36 cellular contexts compared by ENCODE assay signal in the genomic region with DNA sequence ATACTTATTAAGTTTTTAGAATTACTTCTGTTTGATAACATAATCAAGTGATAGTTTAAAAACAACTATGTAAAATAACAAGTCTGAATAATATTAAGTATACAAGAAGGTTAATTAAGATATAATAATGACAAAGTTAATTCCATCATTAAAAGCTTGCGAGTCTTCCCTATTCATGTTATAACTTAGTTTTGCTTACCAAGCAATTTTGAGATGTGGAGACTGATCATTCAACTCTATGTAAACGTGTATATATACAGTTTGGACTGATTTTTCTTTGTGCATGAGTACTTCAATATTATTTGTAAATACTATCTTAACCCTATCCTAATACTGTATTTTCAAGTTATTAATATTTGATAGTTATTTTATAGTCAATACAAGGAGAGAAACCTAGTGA.
"Had no signal": no experiment of that assay in that cellular context is flagged by ENCODE, and none has a peak within 500 bp of the region (broad histone marks: within the 10 kb centered on the region; RNA-seq: fewer than 3 reads in every experiment).

No MANE protein-coding gene starts in this region.

- H3K27me3 Mint-ChIP-seq: activated B cell treated with CpG ODN at 0.5 μM for 24 hours; activated CD4-positive, alpha-beta memory T cell treated with anti-CD3 and anti-CD28 coated beads for 36 hours; activated CD4-positive, alpha-beta T cell treated with anti-CD3 and anti-CD28 coated beads, Interleukin-2, amount 10 ng/mL, durations not matched to agents 24 days and 14 days; activated CD8-positive, alpha-beta T cell treated with anti-CD3 and anti-CD28 coated beads for 36 hours; activated naive CD8-positive, alpha-beta T cell treated with anti-CD3 and anti-CD28 coated beads, Interleukin-2, amount 10 ng/mL, durations not matched to agents 7 days and 5 days; activated naive CD8-positive, alpha-beta T cell treated with anti-CD3 and anti-CD28 coated beads, Interleukin-2, amount 50 U/mL, for 24 hours; activated T-helper 17 cell treated with anti-CD3 and anti-CD28 coated beads, Interleukin-2, amount 50 U/mL, for 72 hours had no signal

- DNase-seq: activated B cell treated with CpG ODN at 0.5 μM for 24 hours; activated CD4-positive, alpha-beta memory T cell treated with anti-CD3 and anti-CD28 coated beads for 36 hours; activated CD4-positive, alpha-beta T cell treated with anti-CD3 and anti-CD28 coated beads for 4 hours; activated CD4-positive, alpha-beta T cell treated with anti-CD3 and anti-CD28 coated beads, Interleukin-2, amount 10 ng/mL, durations not matched to agents 24 days and 14 days; activated CD4-positive, alpha-beta T cell treated with anti-CD3 and anti-CD28 coated beads, Interleukin-2, amount 50 U/mL, for 1 hour; activated CD4-positive, alpha-beta T cell treated with anti-CD3 and anti-CD28 coated beads, Interleukin-2, amount 50 U/mL, for 4 hours; activated CD4-positive, CD25-positive, alpha-beta regulatory T cell treated with anti-CD3 and anti-CD28 coated beads, Interleukin-2, amount 50 U/mL, for 72 hours; activated CD8-positive, alpha-beta memory T cell treated with anti-CD3 and anti-CD28 coated beads, Interleukin-2, amount 50 U/mL, for 4 hours; activated CD8-positive, alpha-beta T cell treated with anti-CD3 and anti-CD28 coated beads for 36 hours; activated effector memory CD4-positive, alpha-beta T cell treated with anti-CD3 and anti-CD28 coated beads, Interleukin-2, amount 50 U/mL, for 16 hours; activated gamma-delta T cell treated with Interleukin-2 at 50 U/mL for 16 hours; activated naive CD4-positive, alpha-beta T cell; activated naive CD4-positive, alpha-beta T cell treated with anti-CD3 and anti-CD28 coated beads for 36 hours; activated naive CD4-positive, alpha-beta T cell treated with anti-CD3 and anti-CD28 coated beads, Interleukin-2, amount 50 U/mL, for 16 hours; activated naive CD8-positive, alpha-beta T cell treated with anti-CD3 and anti-CD28 coated beads, Interleukin-2, amount 10 ng/mL, durations not matched to agents 7 days and 5 days; activated naive CD8-positive, alpha-beta T cell treated with anti-CD3 and anti-CD28 coated beads, Interleukin-2, amount 50 U/mL, for 24 hours; activated T-cell treated with anti-CD3 and anti-CD28 coated beads for 4 hours; activated T-cell treated with anti-CD3 and anti-CD28 coated beads, Interleukin-2, amount 50 U/mL, for 1 hour; activated T-cell treated with anti-CD3 and anti-CD28 coated beads, Interleukin-2, amount 50 U/mL, for 4 hours; activated T-cell treated with anti-CD3 and anti-CD28 coated beads, Interleukin-2, amount 50 U/mL, for 72 hours; amygdala; anterior cingulate cortex; body of pancreas; brain microvascular endothelial cell; central memory CD4-positive, alpha-beta T cell; T-helper 2 cell; T-helper 9 cell had no signal

- H3K4me1 Mint-ChIP-seq: activated B cell treated with CpG ODN at 0.5 μM for 24 hours; activated CD4-positive, alpha-beta T cell treated with anti-CD3 and anti-CD28 coated beads, Interleukin-2, amount 10 ng/mL, durations not matched to agents 24 days and 14 days; activated naive CD8-positive, alpha-beta T cell treated with anti-CD3 and anti-CD28 coated beads, Interleukin-2, amount 10 ng/mL, durations not matched to agents 7 days and 5 days; activated naive CD8-positive, alpha-beta T cell treated with anti-CD3 and anti-CD28 coated beads, Interleukin-2, amount 50 U/mL, for 24 hours; activated T-helper 17 cell treated with anti-CD3 and anti-CD28 coated beads, Interleukin-2, amount 50 U/mL, for 72 hours had no signal

- H3K27ac Mint-ChIP-seq: activated B cell treated with CpG ODN at 0.5 μM for 24 hours; activated CD4-positive, alpha-beta memory T cell treated with anti-CD3 and anti-CD28 coated beads for 36 hours; activated CD4-positive, alpha-beta T cell treated with anti-CD3 and anti-CD28 coated beads, Interleukin-2, amount 10 ng/mL, durations not matched to agents 24 days and 14 days; activated CD8-positive, alpha-beta T cell treated with anti-CD3 and anti-CD28 coated beads for 36 hours; activated naive CD4-positive, alpha-beta T cell treated with anti-CD3 and anti-CD28 coated beads for 36 hours; activated naive CD4-positive, alpha-beta T cell treated with anti-CD3 and anti-CD28 coated beads, Interleukin-2, amount 50 U/mL, for 72 hours; activated naive CD8-positive, alpha-beta T cell treated with anti-CD3 and anti-CD28 coated beads, Interleukin-2, amount 10 ng/mL, durations not matched to agents 7 days and 5 days; activated naive CD8-positive, alpha-beta T cell treated with anti-CD3 and anti-CD28 coated beads, Interleukin-2, amount 50 U/mL, for 24 hours; activated T-cell treated with anti-CD3 and anti-CD28 coated beads, Interleukin-2, amount 50 U/mL, for 72 hours; activated T-helper 1 cell treated with anti-CD3 and anti-CD28 coated beads, Interleukin-12 subunit alpha, Interleukin-12 subunit beta, Interleukin-2, Interleukin-4 antibody, amounts not matched to agents 30 ng/mL and 10 ng/mL and 1 ng/mL, durations not matched to agents 14 hours and 24 hours and 36 hours; activated T-helper 17 cell treated with anti-CD3 and anti-CD28 coated beads, Interleukin-2, amount 50 U/mL, for 72 hours; T-helper 1 cell treated with Interleukin-12 subunit alpha and Interleukin-12 subunit beta and Interleukin-4 antibody, amounts not matched to agents 30 μg/mL and 1 μg/mL, for 36 hours; T-helper 2 cell treated with Interferon-gamma antibody and Interleukin-4, amounts not matched to agents 5 μg/mL and 100 μg/mL, for 36 hours had no signal

- H3K9me3 ChIP-seq: body of pancreas, breast epithelium had no signal

- ATAC-seq: activated CD8-positive, alpha-beta T cell treated with anti-CD3 and anti-CD28 coated beads for 36 hours; activated naive CD4-positive, alpha-beta T cell treated with anti-CD3 and anti-CD28 coated beads, Interleukin-2, amount 50 U/mL, for 72 hours; activated naive CD8-positive, alpha-beta T cell treated with anti-CD3 and anti-CD28 coated beads, Interleukin-2, amount 50 U/mL, for 24 hours; activated T-cell treated with anti-CD3 and anti-CD28 coated beads, Interleukin-2, amount 50 U/mL, for 4 hours; activated T-cell treated with anti-CD3 and anti-CD28 coated beads, Interleukin-2, amount 50 U/mL, for 72 hours; activated T-helper 17 cell treated with anti-CD3 and anti-CD28 coated beads, Interleukin-2, amount 50 U/mL, for 72 hours; body of pancreas had no signal

- H3K27ac ChIP-seq: body of pancreas, brain microvascular endothelial cell, breast epithelium, VCaP had no signal

- FAIRE-seq: astrocyte, TTC549 had no signal

- H3K4me3 Mint-ChIP-seq: activated B cell treated with CpG ODN at 0.5 μM for 24 hours; activated CD4-positive, alpha-beta memory T cell treated with anti-CD3 and anti-CD28 coated beads for 36 hours; activated CD4-positive, alpha-beta T cell treated with anti-CD3 and anti-CD28 coated beads, Interleukin-2, amount 10 ng/mL, durations not matched to agents 24 days and 14 days; activated CD8-positive, alpha-beta T cell treated with anti-CD3 and anti-CD28 coated beads for 36 hours; activated naive CD4-positive, alpha-beta T cell treated with anti-CD3 and anti-CD28 coated beads for 36 hours; activated naive CD8-positive, alpha-beta T cell treated with anti-CD3 and anti-CD28 coated beads, Interleukin-2, amount 10 ng/mL, durations not matched to agents 7 days and 5 days; activated naive CD8-positive, alpha-beta T cell treated with anti-CD3 and anti-CD28 coated beads, Interleukin-2, amount 50 U/mL, for 24 hours; activated T-cell treated with anti-CD3 and anti-CD28 coated beads, Interleukin-2, amount 50 U/mL, for 4 hours; activated T-cell treated with anti-CD3 and anti-CD28 coated beads, Interleukin-2, amount 50 U/mL, for 72 hours; activated T-helper 1 cell treated with anti-CD3 and anti-CD28 coated beads, Interleukin-12 subunit alpha, Interleukin-12 subunit beta, Interleukin-2, Interleukin-4 antibody, amounts not matched to agents 30 ng/mL and 10 ng/mL and 1 ng/mL, durations not matched to agents 14 hours and 24 hours and 36 hours; activated T-helper 17 cell treated with anti-CD3 and anti-CD28 coated beads, Interleukin-2, amount 50 U/mL, for 72 hours; T-helper 1 cell treated with Interleukin-12 subunit alpha and Interleukin-12 subunit beta and Interleukin-4 antibody, amounts not matched to agents 30 μg/mL and 1 μg/mL, for 36 hours; T-helper 2 cell treated with Interferon-gamma antibody and Interleukin-4, amounts not matched to agents 5 μg/mL and 100 μg/mL, for 36 hours had no signal

- H3K36me3 ChIP-seq: brain microvascular endothelial cell, breast epithelium had no signal

- H3K4me1 ChIP-seq: body of pancreas, breast epithelium had no signal

- H3K27me3 ChIP-seq: body of pancreas, brain microvascular endothelial cell, breast epithelium had no signal

- H3K36me3 Mint-ChIP-seq: activated CD4-positive, alpha-beta memory T cell treated with anti-CD3 and anti-CD28 coated beads for 36 hours; activated naive CD8-positive, alpha-beta T cell treated with anti-CD3 and anti-CD28 coated beads, Interleukin-2, amount 10 ng/mL, durations not matched to agents 7 days and 5 days had no signal

- H3K4me3 ChIP-seq: body of pancreas, breast epithelium had no signal
